In the genomic region with DNA sequence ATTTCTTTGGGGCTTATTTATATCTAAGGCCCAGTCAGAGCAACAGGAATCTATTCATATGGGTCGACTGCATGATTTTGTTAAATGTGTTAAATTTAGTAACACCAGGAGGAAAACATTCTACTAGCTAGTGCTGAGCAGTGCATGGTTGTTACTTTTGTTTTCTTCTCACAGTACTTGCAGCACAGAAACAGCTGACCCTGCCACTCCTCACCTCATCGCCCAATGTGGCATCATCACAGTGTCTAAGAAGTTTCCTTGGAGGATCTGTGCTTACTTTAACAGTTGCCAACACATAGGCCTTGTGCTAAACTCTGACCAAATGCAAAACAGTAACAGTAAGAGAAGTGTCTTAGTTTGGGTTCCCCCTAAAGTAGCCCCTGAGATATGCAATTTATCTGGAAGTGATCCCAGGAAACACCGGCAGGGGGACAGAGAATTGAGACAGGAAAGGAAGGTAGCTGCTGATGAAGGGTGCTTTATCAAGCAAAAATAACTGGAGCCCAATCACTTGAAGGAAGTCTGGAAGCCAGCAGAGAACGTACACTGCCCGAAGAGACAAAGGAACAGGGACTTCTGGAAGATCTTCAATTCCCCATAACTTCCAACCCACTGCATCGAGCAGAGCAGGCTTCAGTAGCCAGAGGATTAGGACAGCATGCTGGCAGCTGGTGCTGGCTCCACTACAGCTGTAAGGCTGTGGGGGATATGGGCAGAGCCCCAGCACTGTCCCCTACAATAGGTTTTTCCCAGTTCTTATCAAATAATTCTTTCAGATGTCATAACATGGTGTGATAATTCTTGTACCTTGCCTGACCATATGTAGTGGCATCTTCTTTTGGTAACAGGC, we compare ENCODE assay signal across 11 cellular contexts. TPM values are rescaled to one million over a fixed set of nuclear protein-coding genes. Genes with fewer than 3 reads are reported as not detected.
DNase-seq lines count a peak whose midpoint lies in the region; ATAC-seq and TF ChIP-seq lines count a peak whose summit lies in the region.
"Had no signal": no experiment of that assay in that cellular context is flagged by ENCODE, and none has a peak within 500 bp of the region (broad histone marks: within the 10 kb centered on the region; RNA-seq: fewer than 3 reads in every experiment).

No MANE protein-coding gene starts in this region.

- no peaks in the 10 kb centered on the region for H3K27me3 ChIP-seq in OCI-LY1 (ENCODE audit: insufficient read depth, low read length)

- H3K27ac ChIP-seq in OCI-LY1 (ENCODE audit: low read depth, low read length, poor library complexity, severe bottlenecking) = no peak overlapping the region
- H3K27ac ChIP-seq: RWPE1 had no signal

- H4K20me1 ChIP-seq in OCI-LY1 (ENCODE audit: insufficient read depth, low read length) = no peaks in the 10 kb centered on the region

- no peaks in the 10 kb centered on the region for H3K79me2 ChIP-seq in OCI-LY1 (ENCODE audit: insufficient read depth, low read length)

- H3K4me3 ChIP-seq in OCI-LY1 (ENCODE audit: low read depth, low read length, poor library complexity, severe bottlenecking) = no peak overlapping the region
- no peak overlapping the region for H3K4me3 ChIP-seq in epithelial cell of proximal tubule (ENCODE audit: low read depth, low read length)

- no peaks in the 10 kb centered on the region for H3F3A ChIP-seq in OCI-LY1 (ENCODE audit: insufficient read depth, low read length)

- H3K9me2 ChIP-seq in OCI-LY1 (ENCODE audit: low read depth, low read length) = no peaks in the 10 kb centered on the region

- no peak overlapping the region for H2AFZ ChIP-seq in OCI-LY1 (ENCODE audit: low read length)

- peak; percentile 45 for DNase-seq in Ammon's horn (ENCODE audit: low spot score)
- DNase-seq in epithelial cell of proximal tubule (ENCODE audit: low read depth) = no peak
- DNase-seq in midbrain (lab: John Stamatoyannopoulos, UW) = peak; percentile 12
- no peak for DNase-seq in activated T-cell treated with anti-CD3 and anti-CD28 coated beads, Interleukin-2, amount 50 U/mL, for 1 hour
- no peak for DNase-seq in activated effector memory CD4-positive, alpha-beta T cell treated with Interleukin-2 at 50 U/mL for 16 hours
- DNase-seq: activated naive CD4-positive, alpha-beta T cell treated with anti-CD3 and anti-CD28 coated beads for 36 hours; DMS79 had no signal

- no peak overlapping the region for H3K9ac ChIP-seq in OCI-LY1 (ENCODE audit: low read length)

- H3K4me2 ChIP-seq in OCI-LY1 (ENCODE audit: low read length) = no peak overlapping the region

- no peaks in the 10 kb centered on the region for H3K36me3 ChIP-seq in OCI-LY1 (ENCODE audit: insufficient read depth, low read length)

- H3K4me1 ChIP-seq in OCI-LY1 (ENCODE audit: insufficient read depth, low read length, severe bottlenecking) = no peaks in the 10 kb centered on the region

- no peaks in the 10 kb centered on the region for H3K9me3 ChIP-seq in OCI-LY1 (ENCODE audit: low read length)

- ATAC-seq in HG03025 (IDR thresholded peaks at IDR 0.05; ENCODE audit: low FRiP score, unreplicated experiment) (no peak), HG02870 (IDR thresholded peaks at IDR 0.05; ENCODE audit: unreplicated experiment) (no peak)

- TF ChIP-seq CTCF in OCI-LY1 (IDR thresholded peaks at IDR 0.05; ENCODE audit: low read length) (peak; percentile 30; the same call in 1 of the 2 replicates), epithelial cell of proximal tubule (conservative IDR thresholded peaks at IDR 0.05; ENCODE audit: low read depth, low read length) (peak; percentile 47)

RNA-seq across cellular contexts. Expression of gene ULK4, which starts 36.0 kb away (rescaled TPM):
- 2.2 and 3.4 TPM in 2 replicates for total RNA-seq in epithelial cell of proximal tubule

Comparison
In these comparisons a context has a peak if more than half of its experiments do, and no peak if none do; other contexts are left out.
1. DNase-seq: peak in Ammon's horn (single experiment) and midbrain (single experiment); none in epithelial cell of proximal tubule (single experiment), activated T-cell treated with anti-CD3 and anti-CD28 coated beads, Interleukin-2, amount 50 U/mL, for 1 hour (single experiment) and activated effector memory CD4-positive, alpha-beta T cell treated with Interleukin-2 at 50 U/mL for 16 hours (single experiment).